16 cellular contexts compared by ENCODE assay signal in the genomic region with DNA sequence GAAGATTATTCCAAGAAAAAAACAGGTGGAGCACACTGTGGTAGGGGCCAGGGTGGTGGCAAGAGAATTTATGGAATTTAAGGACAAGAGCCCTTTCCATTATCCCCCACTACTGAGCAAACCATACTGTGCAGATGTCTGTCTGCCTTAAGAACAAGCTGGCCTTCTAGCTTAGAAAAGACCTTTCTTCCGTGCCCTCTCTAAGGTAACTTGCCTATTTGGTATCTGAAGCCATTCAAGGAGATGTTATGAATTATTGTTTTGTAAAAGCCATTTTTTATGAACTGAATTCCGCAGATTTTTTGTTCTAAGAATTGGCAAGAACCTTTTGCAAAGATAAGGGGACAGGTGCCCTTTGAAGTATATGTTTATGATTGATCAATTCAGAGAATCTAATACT.
"Had no signal": no experiment of that assay in that cellular context is flagged by ENCODE, and none has a peak within 500 bp of the region (broad histone marks: within the 10 kb centered on the region; RNA-seq: fewer than 3 reads in every experiment).

No MANE protein-coding gene starts in this region.

- H3K4me1 ChIP-seq: left lung had no signal

- H3K36me3 ChIP-seq: transverse colon had no signal

- H3K4me3 ChIP-seq: esophagus squamous epithelium, left lung, skin epidermis, transverse colon had no signal

- H3K27ac ChIP-seq: esophagus squamous epithelium, left lung, transverse colon had no signal

- H3K4me3 Mint-ChIP-seq: activated CD4-positive, alpha-beta memory T cell treated with anti-CD3 and anti-CD28 coated beads for 36 hours; activated T-helper 1 cell treated with anti-CD3 and anti-CD28 coated beads, Interleukin-12 subunit alpha, Interleukin-12 subunit beta, Interleukin-2, Interleukin-4 antibody, amounts not matched to agents 30 ng/mL and 10 ng/mL and 1 ng/mL, durations not matched to agents 14 hours and 24 hours and 36 hours; memory B cell; stimulated activated effector memory CD8-positive, alpha-beta T cell treated with anti-CD3 and anti-CD28 coated beads, Interleukin-12 subunit alpha, Interleukin-12 subunit beta, amount 100 ng/mL, for 72 hours had no signal

- H3K9me3 Mint-ChIP-seq: activated CD4-positive, alpha-beta memory T cell treated with anti-CD3 and anti-CD28 coated beads for 36 hours; activated T-helper 1 cell treated with anti-CD3 and anti-CD28 coated beads, Interleukin-12 subunit alpha, Interleukin-12 subunit beta, Interleukin-2, Interleukin-4 antibody, amounts not matched to agents 30 ng/mL and 10 ng/mL and 1 ng/mL, durations not matched to agents 14 hours and 24 hours and 36 hours; memory B cell; stimulated activated effector memory CD8-positive, alpha-beta T cell treated with anti-CD3 and anti-CD28 coated beads, Interleukin-12 subunit alpha, Interleukin-12 subunit beta, amount 100 ng/mL, for 72 hours had no signal

- ATAC-seq: left lung had no signal

- H3K27me3 ChIP-seq: esophagus squamous epithelium, left lung, transverse colon had no signal

- H3K9me3 ChIP-seq: esophagus squamous epithelium, left lung, transverse colon had no signal

- H3K27ac Mint-ChIP-seq: memory B cell had no signal

- DNase-seq: activated CD4-positive, alpha-beta memory T cell treated with anti-CD3 and anti-CD28 coated beads for 36 hours; activated CD4-positive, CD25-positive, alpha-beta regulatory T cell treated with anti-CD3 and anti-CD28 coated beads, Interleukin-2, amount 50 U/mL, for 72 hours; activated CD8-positive, alpha-beta memory T cell treated with anti-CD3 and anti-CD28 coated beads, Interleukin-2, amount 50 U/mL, for 4 hours; activated naive CD4-positive, alpha-beta T cell treated with anti-CD3 and anti-CD28 coated beads, Interleukin-2, amount 50 U/mL, for 16 hours; aorta; esophagus squamous epithelium; foreskin fibroblast; glutamatergic neuron; left lung; retina; T-helper 9 cell; transverse colon had no signal

- H3K27me3 Mint-ChIP-seq: activated CD4-positive, alpha-beta memory T cell treated with anti-CD3 and anti-CD28 coated beads for 36 hours; memory B cell had no signal
